Comparison of ENCODE assay signal across 8 cellular contexts in the genomic region with DNA sequence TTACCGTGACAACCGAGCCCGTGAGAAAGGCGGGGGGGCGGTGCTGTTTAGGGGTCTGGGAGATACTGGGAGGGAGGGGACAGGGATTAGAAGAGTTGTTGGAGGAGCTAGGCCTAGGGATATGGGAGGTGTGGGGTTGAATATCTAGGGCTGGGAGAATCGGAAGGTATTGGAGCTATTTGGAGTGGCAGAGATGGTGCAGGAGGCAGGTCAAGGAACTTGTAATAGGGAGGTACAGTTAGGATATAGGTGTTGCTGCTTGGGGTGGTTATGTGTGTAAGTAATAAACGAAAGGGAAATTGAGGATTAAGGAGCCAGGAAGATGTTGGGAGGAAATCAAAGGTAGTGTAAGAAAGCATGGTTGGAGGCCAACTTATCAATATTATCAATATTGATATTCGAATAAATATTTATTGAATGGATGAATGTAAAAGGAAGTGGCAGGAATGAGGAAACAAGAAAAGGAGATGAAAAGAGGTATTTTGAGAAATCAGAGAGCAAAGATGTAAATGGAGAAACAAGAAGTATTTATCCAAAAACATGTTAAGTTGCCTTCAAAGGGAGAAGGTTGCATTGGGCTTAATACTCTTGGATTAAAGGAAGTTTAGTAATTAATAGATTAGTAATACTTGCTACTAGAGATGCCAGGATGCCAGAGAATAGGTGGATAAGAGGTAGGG. TPM values are rescaled to one million over a fixed set of nuclear protein-coding genes. Genes with fewer than 3 reads are reported as not detected.
DNase-seq lines count a peak whose midpoint lies in the region; ATAC-seq and TF ChIP-seq lines count a peak whose summit lies in the region.

No MANE protein-coding gene starts in this region.

- H3K36me3 ChIP-seq in SK-N-SH (replicated peaks in 1 of 2; ENCODE audit: control insufficient read depth in 1 of 2, insufficient read depth in 2 of 2, low read length in 1 of 2) (peaks cover 11 to 36% of the 10 kb centered on the region in 2 experiments), iPS-20b (ENCODE audit: insufficient read depth, low read depth, low read length) (peaks cover 32% of the 10 kb centered on the region)

- H3F3A ChIP-seq in SK-N-SH (replicated peaks; ENCODE audit: insufficient read depth) = peaks cover 6% of the 10 kb centered on the region

- H3K9me2 ChIP-seq in SK-N-SH = no peaks in the 10 kb centered on the region

- peak overlapping the region; percentile 79 for H2AFZ ChIP-seq in SK-N-SH (ENCODE audit: low read depth)

- H3K27ac Mint-ChIP-seq in activated naive CD8-positive, alpha-beta T cell = peak overlapping the region; percentile 96

- no peak for TF ChIP-seq CTCF in SK-N-SH (IDR thresholded peaks at IDR 0.05)

- POLR2A ChIA-PET in SK-N-SH (lab: Yijun Ruan, JAX) = no interaction called here

- peak overlapping the region; percentile 78 for H3K4me2 ChIP-seq in SK-N-SH

- H3K9me3 Mint-ChIP-seq in activated naive CD8-positive, alpha-beta T cell (ENCODE audit: low read depth) = no peaks in the 10 kb centered on the region

- H3K4me3 ChIP-seq in SK-N-SH (ENCODE audit: low read depth in 2 of 2, low read length in 1 of 2) = peak overlapping the region; percentile 74 to 80
- peak overlapping the region; percentile 84 for H3K4me3 ChIP-seq in iPS-20b (ENCODE audit: low read length)

- H3K79me2 ChIP-seq in SK-N-SH (ENCODE audit: insufficient read depth) = peaks cover 27% of the 10 kb centered on the region

- H3K4me3 Mint-ChIP-seq in activated naive CD8-positive, alpha-beta T cell = peak overlapping the region; percentile 97

- no peaks in the 10 kb centered on the region for H4K20me1 ChIP-seq in SK-N-SH (ENCODE audit: insufficient read depth)

- H3K36me3 Mint-ChIP-seq in activated naive CD8-positive, alpha-beta T cell = peaks cover 30% of the 10 kb centered on the region

- H3K4me1 Mint-ChIP-seq in activated naive CD8-positive, alpha-beta T cell (ENCODE audit: low read depth) = peaks cover 66% of the 10 kb centered on the region

- TF ChIP-seq RAD21 in SK-N-SH (IDR thresholded peaks at IDR 0.05; ENCODE audit: low read length) = no peak

- DNase-seq in SK-N-SH (peak; percentile 89), substantia nigra (lab: John Stamatoyannopoulos, UW) (peak in 1 of 49 donors; percentile 66), NCI-H526 (lab: John Stamatoyannopoulos, UW) (no peak), retina (no peak)

- TF ChIP-seq EP300 in SK-N-SH (IDR thresholded peaks at IDR 0.05; ENCODE audit: borderline replicate concordance in 1 of 2, low read depth in 1 of 2, low read length in 1 of 2) = no peak

- no peak for ATAC-seq in SK-N-SH treated with all-trans-retinoic acid at 6 μM for 48 hours
- ATAC-seq in HG02610 (IDR thresholded peaks at IDR 0.05; ENCODE audit: unreplicated experiment) = no peak

- peaks cover 16% of the 10 kb centered on the region for H3K27me3 Mint-ChIP-seq in activated naive CD8-positive, alpha-beta T cell

- H3K27ac ChIP-seq in SK-N-SH (ENCODE audit: low read depth in 2 of 2, low read length in 1 of 2) = peak overlapping the region; percentile 84 to 89
- no peak overlapping the region for H3K27ac ChIP-seq in iPS-20b (ENCODE audit: low read length)
- H3K27ac ChIP-seq in substantia nigra (ENCODE audit: low read depth, low read length, poor library complexity, severe bottlenecking) = peak overlapping the region; percentile 94

- peaks cover 0 to 14% of the 10 kb centered on the region in 2 experiments; a peak in 2 of 4 replicates for H3K4me1 ChIP-seq in SK-N-SH (ENCODE audit: control insufficient read depth in 1 of 2, insufficient read depth in 2 of 2, low read depth in 1 of 2, low read length in 1 of 2)
- H3K4me1 ChIP-seq in iPS-20b (ENCODE audit: insufficient read depth, low read length) = no peaks in the 10 kb centered on the region

- H3K9ac ChIP-seq in SK-N-SH = peak overlapping the region; percentile 69
- H3K9ac ChIP-seq in iPS-20b (ENCODE audit: low read depth, low read length) = peak overlapping the region; percentile 51; the same call in 1 of the 2 replicates

- no peaks in the 10 kb centered on the region for H3K9me3 ChIP-seq in SK-N-SH
- H3K9me3 ChIP-seq in iPS-20b (ENCODE audit: insufficient read depth, low read depth, low read length) = no peaks in the 10 kb centered on the region

- H3K27me3 ChIP-seq in SK-N-SH (ENCODE audit: insufficient read depth) (no peaks in the 10 kb centered on the region), iPS-20b (ENCODE audit: insufficient read depth, low read length) (peaks cover 4% of the 10 kb centered on the region; the same call in 1 of the 2 replicates)

- CTCF ChIA-PET in SK-N-SH (lab: Yijun Ruan, JAX) = interaction anchor here (1.1 to 1.6 kb wide), 2 partner anchors 10 to 63 kb away, joined by 3 to 6 read pairs; no protein-coding TSS in a partner anchor

- WGBS in SK-N-SH (ENCODE audit: low lambda C conversion rate) = 0% methylated on average over 8 of the region's 8 CpGs

TF ChIP-seq in SK-N-SH, 30 proteins besides CTCF, POLR2A, EP300 and RAD21:
- TF ChIP-seq GABPA (IDR thresholded peaks at IDR 0.05; ENCODE audit: low read depth) = no peak

TF ChIP-seq in SK-N-SH treated with all-trans-retinoic acid at 6 μM for 48 hours, 23 proteins besides CTCF, POLR2A, EP300 and RAD21:
- TF ChIP-seq ISL1 (CRISPR knock-in tag; IDR thresholded peaks at IDR 0.05) (no peak), ZNF70 (CRISPR knock-in tag; IDR thresholded peaks at IDR 0.05) (no peak), PATZ1 (CRISPR knock-in tag; IDR thresholded peaks at IDR 0.05; ENCODE audit: borderline replicate concordance) (no peak), ZFP3 (CRISPR knock-in tag; IDR thresholded peaks at IDR 0.05) (no peak), GLIS3 (CRISPR knock-in tag; IDR thresholded peaks at IDR 0.05) (no peak), TCF4 (CRISPR knock-in tag; IDR thresholded peaks at IDR 0.05; ENCODE audit: borderline replicate concordance) (no peak), ESRRG (CRISPR knock-in tag; IDR thresholded peaks at IDR 0.05) (no peak), ZC3H10 (CRISPR knock-in tag; IDR thresholded peaks at IDR 0.05) (no peak), ZFP30 (CRISPR knock-in tag; IDR thresholded peaks at IDR 0.05) (no peak), RARB (CRISPR knock-in tag; IDR thresholded peaks at IDR 0.05) (no peak)
- TF ChIP-seq, protein P1, sequence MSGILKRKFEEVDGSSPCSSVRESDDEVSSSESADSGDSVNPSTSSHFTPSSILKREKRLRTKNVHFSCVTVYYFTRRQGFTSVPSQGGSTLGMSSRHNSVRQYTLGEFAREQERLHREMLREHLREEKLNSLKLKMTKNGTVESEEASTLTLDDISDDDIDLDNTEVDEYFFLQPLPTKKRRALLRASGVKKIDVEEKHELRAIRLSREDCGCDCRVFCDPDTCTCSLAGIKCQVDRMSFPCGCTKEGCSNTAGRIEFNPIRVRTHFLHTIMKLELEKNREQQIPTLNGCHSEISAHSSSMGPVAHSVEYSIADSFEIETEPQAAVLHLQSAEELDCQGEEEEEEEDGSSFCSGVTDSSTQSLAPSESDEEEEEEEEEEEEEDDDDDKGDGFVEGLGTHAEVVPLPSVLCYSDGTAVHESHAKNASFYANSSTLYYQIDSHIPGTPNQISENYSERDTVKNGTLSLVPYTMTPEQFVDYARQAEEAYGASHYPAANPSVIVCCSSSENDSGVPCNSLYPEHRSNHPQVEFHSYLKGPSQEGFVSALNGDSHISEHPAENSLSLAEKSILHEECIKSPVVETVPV (CRISPR knock-in tag; IDR thresholded peaks at IDR 0.05) = no peak
- TF ChIP-seq, protein P2, sequence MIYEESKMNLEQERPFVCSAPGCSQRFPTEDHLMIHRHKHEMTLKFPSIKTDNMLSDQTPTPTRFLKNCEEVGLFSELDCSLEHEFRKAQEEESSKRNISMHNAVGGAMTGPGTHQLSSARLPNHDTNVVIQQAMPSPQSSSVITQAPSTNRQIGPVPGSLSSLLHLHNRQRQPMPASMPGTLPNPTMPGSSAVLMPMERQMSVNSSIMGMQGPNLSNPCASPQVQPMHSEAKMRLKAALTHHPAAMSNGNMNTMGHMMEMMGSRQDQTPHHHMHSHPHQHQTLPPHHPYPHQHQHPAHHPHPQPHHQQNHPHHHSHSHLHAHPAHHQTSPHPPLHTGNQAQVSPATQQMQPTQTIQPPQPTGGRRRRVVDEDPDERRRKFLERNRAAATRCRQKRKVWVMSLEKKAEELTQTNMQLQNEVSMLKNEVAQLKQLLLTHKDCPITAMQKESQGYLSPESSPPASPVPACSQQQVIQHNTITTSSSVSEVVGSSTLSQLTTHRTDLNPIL (CRISPR knock-in tag; IDR thresholded peaks at IDR 0.05; ENCODE audit: low read depth) = no peak

RNA-seq across cellular contexts. Expression of gene PPP1R11, which starts 0.6 kb away (rescaled TPM):
- polyA plus RNA-seq in SK-N-SH (2012; rRNA removed) = 46.8 and 52.8 TPM in 2 replicates
- 48.0 and 48.5 TPM in 2 replicates for polyA plus RNA-seq in SK-N-SH (2012; cell fraction: cytosol; rRNA removed)
- 26.3 and 37.4 TPM in 2 replicates for polyA plus RNA-seq in SK-N-SH (2012; cell fraction: nucleus; rRNA removed)

RNA-seq across cellular contexts. Expression of gene POLR1H, which starts 6.5 kb away (rescaled TPM):
- polyA plus RNA-seq in SK-N-SH (2012; rRNA removed) = 30.0 and 40.6 TPM in 2 replicates
- 28.9 and 34.9 TPM in 2 replicates for polyA plus RNA-seq in SK-N-SH (2012; cell fraction: cytosol; rRNA removed)
- 25.1 and 27.9 TPM in 2 replicates for polyA plus RNA-seq in SK-N-SH (2012; cell fraction: nucleus; rRNA removed)

RNA-seq across cellular contexts. Expression of gene RNF39, which starts 8.0 kb away (rescaled TPM):
- polyA plus RNA-seq in SK-N-SH (2012; rRNA removed) = not detected in 2 replicates
- polyA plus RNA-seq in SK-N-SH (2012; cell fraction: cytosol; rRNA removed) = not detected in 2 replicates
- polyA plus RNA-seq in SK-N-SH (2012; cell fraction: nucleus; rRNA removed) = 0.02 TPM in 1 of 2 replicates, not detected in the other

RNA-seq across cellular contexts. Expression of gene TRIM31, which starts 45.3 kb away (rescaled TPM):
- polyA plus RNA-seq in SK-N-SH (2012; rRNA removed) = not detected in 2 replicates
- polyA plus RNA-seq in SK-N-SH (2012; cell fraction: cytosol; rRNA removed) = not detected in 2 replicates
- polyA plus RNA-seq in SK-N-SH (2012; cell fraction: nucleus; rRNA removed) = not detected in 2 replicates
